ENCODE assay signal across 1 cellular context in the genomic region with DNA sequence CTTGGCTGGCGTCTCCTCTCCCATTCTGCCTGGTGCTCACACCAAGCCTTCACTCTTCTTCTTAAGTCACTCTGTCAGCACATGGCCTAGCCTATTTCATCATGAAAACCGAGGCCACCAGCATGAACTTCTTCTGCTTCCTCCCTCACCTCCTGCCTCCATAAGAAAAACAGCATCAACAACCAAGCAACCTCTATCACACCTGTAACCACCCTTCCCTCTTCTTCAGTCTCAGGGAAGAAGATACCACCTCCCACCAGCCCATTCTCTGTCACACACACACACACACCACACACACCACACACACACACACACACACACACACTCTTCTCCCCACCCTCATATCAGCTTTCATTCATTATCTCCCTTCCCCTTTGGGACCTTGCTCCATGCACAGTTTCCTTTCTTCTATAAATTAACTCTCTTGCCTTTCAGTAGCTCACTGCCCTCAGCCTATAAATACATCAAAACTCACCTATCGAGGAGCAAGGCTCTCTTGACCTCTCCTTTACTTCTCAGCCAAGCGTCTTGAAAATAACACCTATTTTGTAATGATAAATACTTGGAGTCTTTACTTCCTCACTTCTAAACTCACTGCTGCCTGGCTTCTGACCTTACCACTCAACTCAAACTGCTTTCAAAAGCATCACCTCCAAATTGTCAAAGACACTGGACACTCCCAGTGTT.
TF ChIP-seq lines count a peak whose summit lies in the region.

No MANE protein-coding gene starts in this region.

TF ChIP-seq in GM12878, 131 proteins besides CTCF, POLR2A, EP300 and RAD21 (continued from another document):
- TF ChIP-seq, protein P1, sequence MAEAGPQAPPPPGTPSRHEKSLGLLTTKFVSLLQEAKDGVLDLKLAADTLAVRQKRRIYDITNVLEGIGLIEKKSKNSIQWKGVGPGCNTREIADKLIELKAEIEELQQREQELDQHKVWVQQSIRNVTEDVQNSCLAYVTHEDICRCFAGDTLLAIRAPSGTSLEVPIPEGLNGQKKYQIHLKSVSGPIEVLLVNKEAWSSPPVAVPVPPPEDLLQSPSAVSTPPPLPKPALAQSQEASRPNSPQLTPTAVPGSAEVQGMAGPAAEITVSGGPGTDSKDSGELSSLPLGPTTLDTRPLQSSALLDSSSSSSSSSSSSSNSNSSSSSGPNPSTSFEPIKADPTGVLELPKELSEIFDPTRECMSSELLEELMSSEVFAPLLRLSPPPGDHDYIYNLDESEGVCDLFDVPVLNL (IDR thresholded peaks at IDR 0.05; ENCODE audit: low read depth, low read length), result no peak
- TF ChIP-seq, protein P2, sequence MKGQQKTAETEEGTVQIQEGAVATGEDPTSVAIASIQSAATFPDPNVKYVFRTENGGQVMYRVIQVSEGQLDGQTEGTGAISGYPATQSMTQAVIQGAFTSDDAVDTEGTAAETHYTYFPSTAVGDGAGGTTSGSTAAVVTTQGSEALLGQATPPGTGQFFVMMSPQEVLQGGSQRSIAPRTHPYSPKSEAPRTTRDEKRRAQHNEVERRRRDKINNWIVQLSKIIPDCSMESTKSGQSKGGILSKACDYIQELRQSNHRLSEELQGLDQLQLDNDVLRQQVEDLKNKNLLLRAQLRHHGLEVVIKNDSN (IDR thresholded peaks at IDR 0.05; ENCODE audit: borderline replicate concordance, extremely low read length, insufficient read depth, low read depth, low read length), result no peak
- TF ChIP-seq RUNX3 (IDR thresholded peaks at IDR 0.05; ENCODE audit: low read length) (peak; percentile 53), BHLHE40 (IDR thresholded peaks at IDR 0.05; ENCODE audit: borderline replicate concordance in 1 of 2, low read depth in 2 of 2, low read length in 1 of 2) (0 out of 4 replicates have a peak, but pooled peaks of 1 of the 2 experiments have one; percentile 15), KDM1A (IDR thresholded peaks at IDR 0.05; ENCODE audit: borderline replicate concordance) (no peak), NFXL1 (IDR thresholded peaks at IDR 0.05; ENCODE audit: borderline replicate concordance) (no peak), SMARCA5 (IDR thresholded peaks at IDR 0.05) (no peak), SPI1 (IDR thresholded peaks at IDR 0.05; ENCODE audit: borderline replicate concordance, insufficient read depth, low read depth, low read length) (peak; percentile 29; the same call in 1 of the 2 replicates), SMC3 (IDR thresholded peaks at IDR 0.05; ENCODE audit: borderline replicate concordance, low read length) (no peak), TARDBP (IDR thresholded peaks at IDR 0.05; ENCODE audit: borderline replicate concordance) (no peak), RFX5 (IDR thresholded peaks at IDR 0.05; ENCODE audit: low read depth, low read length) (no peak), MTA2 (IDR thresholded peaks at IDR 0.05; ENCODE audit: low read depth) (peak; percentile 64)
- TF ChIP-seq, protein P3, sequence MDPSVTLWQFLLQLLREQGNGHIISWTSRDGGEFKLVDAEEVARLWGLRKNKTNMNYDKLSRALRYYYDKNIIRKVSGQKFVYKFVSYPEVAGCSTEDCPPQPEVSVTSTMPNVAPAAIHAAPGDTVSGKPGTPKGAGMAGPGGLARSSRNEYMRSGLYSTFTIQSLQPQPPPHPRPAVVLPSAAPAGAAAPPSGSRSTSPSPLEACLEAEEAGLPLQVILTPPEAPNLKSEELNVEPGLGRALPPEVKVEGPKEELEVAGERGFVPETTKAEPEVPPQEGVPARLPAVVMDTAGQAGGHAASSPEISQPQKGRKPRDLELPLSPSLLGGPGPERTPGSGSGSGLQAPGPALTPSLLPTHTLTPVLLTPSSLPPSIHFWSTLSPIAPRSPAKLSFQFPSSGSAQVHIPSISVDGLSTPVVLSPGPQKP (IDR thresholded peaks at IDR 0.05; ENCODE audit: low read depth, low read length), result no peak
- TF ChIP-seq, protein P4, sequence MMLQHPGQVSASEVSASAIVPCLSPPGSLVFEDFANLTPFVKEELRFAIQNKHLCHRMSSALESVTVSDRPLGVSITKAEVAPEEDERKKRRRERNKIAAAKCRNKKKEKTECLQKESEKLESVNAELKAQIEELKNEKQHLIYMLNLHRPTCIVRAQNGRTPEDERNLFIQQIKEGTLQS (IDR thresholded peaks at IDR 0.05; ENCODE audit: borderline replicate concordance, extremely low read depth, low read depth, low read length), result no peak
- TF ChIP-seq, protein P5, sequence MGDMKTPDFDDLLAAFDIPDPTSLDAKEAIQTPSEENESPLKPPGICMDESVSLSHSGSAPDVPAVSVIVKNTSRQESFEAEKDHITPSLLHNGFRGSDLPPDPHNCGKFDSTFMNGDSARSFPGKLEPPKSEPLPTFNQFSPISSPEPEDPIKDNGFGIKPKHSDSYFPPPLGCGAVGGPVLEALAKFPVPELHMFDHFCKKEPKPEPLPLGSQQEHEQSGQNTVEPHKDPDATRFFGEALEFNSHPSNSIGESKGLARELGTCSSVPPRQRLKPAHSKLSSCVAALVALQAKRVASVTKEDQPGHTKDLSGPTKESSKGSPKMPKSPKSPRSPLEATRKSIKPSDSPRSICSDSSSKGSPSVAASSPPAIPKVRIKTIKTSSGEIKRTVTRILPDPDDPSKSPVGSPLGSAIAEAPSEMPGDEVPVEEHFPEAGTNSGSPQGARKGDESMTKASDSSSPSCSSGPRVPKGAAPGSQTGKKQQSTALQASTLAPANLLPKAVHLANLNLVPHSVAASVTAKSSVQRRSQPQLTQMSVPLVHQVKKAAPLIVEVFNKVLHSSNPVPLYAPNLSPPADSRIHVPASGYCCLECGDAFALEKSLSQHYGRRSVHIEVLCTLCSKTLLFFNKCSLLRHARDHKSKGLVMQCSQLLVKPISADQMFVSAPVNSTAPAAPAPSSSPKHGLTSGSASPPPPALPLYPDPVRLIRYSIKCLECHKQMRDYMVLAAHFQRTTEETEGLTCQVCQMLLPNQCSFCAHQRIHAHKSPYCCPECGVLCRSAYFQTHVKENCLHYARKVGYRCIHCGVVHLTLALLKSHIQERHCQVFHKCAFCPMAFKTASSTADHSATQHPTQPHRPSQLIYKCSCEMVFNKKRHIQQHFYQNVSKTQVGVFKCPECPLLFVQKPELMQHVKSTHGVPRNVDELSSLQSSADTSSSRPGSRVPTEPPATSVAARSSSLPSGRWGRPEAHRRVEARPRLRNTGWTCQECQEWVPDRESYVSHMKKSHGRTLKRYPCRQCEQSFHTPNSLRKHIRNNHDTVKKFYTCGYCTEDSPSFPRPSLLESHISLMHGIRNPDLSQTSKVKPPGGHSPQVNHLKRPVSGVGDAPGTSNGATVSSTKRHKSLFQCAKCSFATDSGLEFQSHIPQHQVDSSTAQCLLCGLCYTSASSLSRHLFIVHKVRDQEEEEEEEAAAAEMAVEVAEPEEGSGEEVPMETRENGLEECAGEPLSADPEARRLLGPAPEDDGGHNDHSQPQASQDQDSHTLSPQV (IDR thresholded peaks at IDR 0.05), result no peak
